In the genomic region with DNA sequence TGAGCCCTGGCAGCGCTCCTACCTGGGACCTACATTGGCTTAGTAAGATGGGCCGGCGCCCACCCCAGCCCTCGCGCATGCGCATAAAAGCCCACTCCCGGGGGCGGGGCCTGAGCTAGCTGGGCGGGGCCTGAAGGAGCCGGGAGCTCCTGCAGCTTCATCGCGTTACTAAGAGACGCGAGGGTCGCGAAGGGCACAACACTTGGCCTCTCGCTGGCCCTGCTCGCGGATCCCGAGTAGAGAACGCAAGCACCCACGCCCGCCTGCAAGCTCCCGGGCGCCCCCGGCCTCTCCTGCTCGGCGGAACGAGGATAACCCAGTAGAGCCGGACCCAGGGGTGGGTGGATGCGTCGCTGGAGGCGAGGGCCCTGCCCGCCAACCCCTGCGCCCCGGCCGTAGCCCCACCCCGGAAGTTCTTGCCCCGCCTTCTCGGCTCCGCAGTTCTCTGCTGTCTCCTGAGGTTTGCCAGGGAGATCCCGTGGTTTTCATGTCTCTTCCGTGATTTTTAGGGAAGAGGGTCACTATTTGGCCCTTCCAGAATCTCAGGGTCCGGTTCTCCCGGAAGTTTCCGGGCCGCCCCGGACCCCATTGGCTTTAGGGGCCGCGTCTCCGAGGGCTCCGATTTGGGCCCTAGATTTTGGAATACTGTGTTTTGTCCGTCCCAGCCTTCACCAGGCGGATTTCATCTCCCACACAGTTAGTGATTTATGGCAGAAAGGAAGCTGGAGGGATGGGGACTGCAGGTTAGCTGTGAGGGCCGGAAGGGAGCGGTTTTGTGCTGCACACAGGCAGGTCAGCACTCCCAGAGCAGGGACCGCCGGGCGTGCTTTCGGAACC, we compare ENCODE assay signal across 8 cellular contexts. TPM values are rescaled to one million over a fixed set of nuclear protein-coding genes. Genes with fewer than 3 reads are reported as not detected.
DNase-seq lines count a peak whose midpoint lies in the region; ATAC-seq and TF ChIP-seq lines count a peak whose summit lies in the region.

A gene with protein sequence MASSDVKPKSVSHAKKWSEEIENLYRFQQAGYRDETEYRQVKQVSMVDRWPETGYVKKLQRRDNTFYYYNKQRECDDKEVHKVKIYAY (plus strand): TSS at position 168 of the 837 bp plus-strand sequence. CDS start 7,081 bp downstream, outside the sequence.

- TF ChIP-seq CTCF in BJ (IDR thresholded peaks at IDR 0.05; ENCODE audit: insufficient read depth, low read depth, low read length): no peak
- no peak for TF ChIP-seq CTCF in colonic mucosa (IDR thresholded peaks at IDR 0.05)

- DNase-seq in BJ (ENCODE audit: low read depth): peak; percentile 60
- DNase-seq in GM19240 (ENCODE audit: insufficient read length, low spot score): peak; percentile 54
- DNase-seq in NCI-H524 (lab: John Stamatoyannopoulos, UW): peak; percentile 68 to 73
- DNase-seq in activated CD4-positive, alpha-beta T cell treated with anti-CD3 and anti-CD28 coated beads for 48 hours: peak; percentile 95
- DNase-seq in colonic mucosa: peak; percentile 97
- DNase-seq in left colon: peak; percentile 95 to 96
- DNase-seq in stimulated activated CD4-positive, alpha-beta T cell treated with anti-CD3 and anti-CD28 coated beads, Interleukin-1b, Interleukin-23, amount 100 ng/mL, for 4 hours (ENCODE audit: low read depth in 2 of 2): peak; percentile 92 to 93

- peak within 1 kb of the TSS; percentile 96 for H3K27ac ChIP-seq in colonic mucosa

- POLR2A ChIA-PET in BJ (lab: Charles Lee): interaction anchor here (0.6 to 0.7 kb wide), 3 partner anchors 9 to 409 kb away, joined by 3 to 4 read pairs (median 3); no protein-coding TSS in a partner anchor

- CTCF ChIA-PET in BJ (lab: Yijun Ruan, JAX): interaction anchor here (0.9 kb wide), 1 partner anchor 11 kb away, joined by 3 read pairs; no protein-coding TSS in a partner anchor

- H3K4me3 ChIP-seq in BJ (ENCODE audit: low read depth, low read length) (peak within 1 kb of the TSS; percentile 86), colonic mucosa (peak within 1 kb of the TSS; percentile 80)

- H3K27me3 ChIP-seq in BJ (ENCODE audit: control insufficient read depth, insufficient read depth, low read length): no peaks in the 10 kb centered on the region
- no peaks in the 10 kb centered on the region for H3K27me3 ChIP-seq in colonic mucosa

- peak within 1 kb of the TSS; percentile 87 to 92 for H3K9ac ChIP-seq in colonic mucosa (ENCODE audit: low read depth in 2 of 2, low read length in 2 of 2)

- ATAC-seq in HG03457 (IDR thresholded peaks at IDR 0.05; ENCODE audit: unreplicated experiment): peak; percentile 64
- peak; percentile 95 for ATAC-seq in left colon

- intact Hi-C loops in colonic mucosa (cut with DNase I) (no loop called here), left colon (cut with DNase I, micrococcal nuclease) (loop anchor here in 1 of 2 donors (10.0 kb wide), 1 partner anchor 145 kb away; no protein-coding TSS in a partner anchor)

- no peaks in the 10 kb centered on the region for H3K9me3 ChIP-seq in colonic mucosa

- no peaks in the 10 kb centered on the region for H3K4me1 ChIP-seq in colonic mucosa

- H3K36me3 ChIP-seq in BJ (ENCODE audit: control insufficient read depth, insufficient read depth, low read length): no peaks in the 10 kb centered on the region
- H3K36me3 ChIP-seq in colonic mucosa: no peaks in the 10 kb centered on the region

RNA-seq across cellular contexts. Expression of the gene that starts here (rescaled TPM):
- polyA plus RNA-seq in BJ (2011; rRNA removed): 0.26 TPM in 1 of 2 replicates, not detected in the other
- polyA minus RNA-seq in BJ (2011; rRNA and poly(A)+ RNA removed): not detected in 2 replicates
- under 1 TPM in 1 of 2 donors, not detected in 1; 0.58 TPM for total RNA-seq in colonic mucosa
- not detected for total RNA-seq in left colon

Comparison
In these comparisons a context has a peak if more than half of its experiments do, and no peak if none do; other contexts are left out.
1. Peak in every context shown above with its lines: DNase-seq, ATAC-seq, H3K4me3 ChIP-seq and H3K27ac ChIP-seq.
2. Peak in DNase-seq and H3K4me3 ChIP-seq in BJ; RNA of the gene not detected or under 1 TPM.
3. Peak in DNase-seq, H3K4me3 ChIP-seq, H3K27ac ChIP-seq and H3K9ac ChIP-seq in colonic mucosa; RNA of the gene not detected or under 1 TPM.
4. Peak in DNase-seq and ATAC-seq in left colon; RNA of the gene not detected or under 1 TPM.